ENCODE assay signal across 1 cellular context in the genomic region with DNA sequence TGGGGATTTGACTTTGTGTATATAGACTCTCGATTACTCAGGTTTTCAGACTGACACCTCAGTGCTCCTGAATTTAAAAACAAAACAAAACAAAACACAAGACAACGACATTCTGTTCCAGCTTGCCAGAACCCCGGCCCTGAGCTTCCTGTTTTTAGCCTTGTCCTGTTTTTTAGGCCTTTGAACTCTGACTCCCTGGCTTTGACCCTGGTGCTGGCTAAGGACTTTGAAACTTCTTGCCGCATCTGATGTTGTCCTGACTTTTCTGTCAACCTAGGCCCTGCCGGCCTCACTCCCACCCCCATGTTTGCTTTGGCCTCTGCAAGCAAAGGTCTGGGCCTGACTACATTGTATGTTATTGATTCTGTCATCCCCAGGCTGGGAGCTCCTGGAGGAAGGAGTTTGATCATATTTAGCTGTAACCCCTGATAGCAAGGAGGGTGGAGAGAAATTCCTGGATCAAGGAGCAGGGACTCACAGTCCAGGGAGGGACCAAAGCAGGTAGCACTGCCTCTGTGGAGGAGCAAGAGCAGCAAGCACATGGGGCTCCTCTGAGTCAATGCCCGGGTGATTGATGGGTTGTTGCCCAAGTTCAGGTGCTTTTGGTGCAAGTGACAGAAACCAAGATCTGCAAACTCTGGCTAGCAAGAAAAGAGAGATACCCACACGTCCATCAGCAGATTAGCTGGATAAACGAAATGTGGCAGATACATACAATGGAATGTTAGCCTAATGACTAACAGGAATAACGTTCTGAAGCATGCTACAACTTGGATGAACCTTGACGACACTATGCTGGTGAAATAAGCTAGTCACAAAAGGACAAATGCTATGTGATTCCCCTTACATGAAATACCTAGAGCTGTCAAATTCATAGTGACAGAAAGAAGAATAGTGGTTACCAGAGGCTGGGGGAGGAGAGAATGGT.
A peak's percentile ranks its signal among the peaks of the same experiment; 100 is the strongest.
TF ChIP-seq lines count a peak whose summit lies in the region.

No MANE protein-coding gene starts in this region.

TF ChIP-seq in HepG2, 621 proteins besides CTCF, POLR2A, EP300 and RAD21 (continued from another document and continues in another):
- TF ChIP-seq UBTF (CRISPR knock-in tag; IDR thresholded peaks at IDR 0.05) (peak; percentile 39; the same call in 1 of the 2 replicates), FOXO1 (CRISPR knock-in tag; IDR thresholded peaks at IDR 0.05) (peak; percentile 100), PHF5A (CRISPR knock-in tag; IDR thresholded peaks at IDR 0.05; ENCODE audit: low read depth, unreplicated experiment) (peak; percentile 86), NR2F1 (CRISPR knock-in tag; IDR thresholded peaks at IDR 0.05) (peak; percentile 97), PHF20 (CRISPR knock-in tag; IDR thresholded peaks at IDR 0.05) (no peak), MTA3 (CRISPR knock-in tag; IDR thresholded peaks at IDR 0.05) (no peak), MTA1 (CRISPR knock-in tag; IDR thresholded peaks at IDR 0.05; ENCODE audit: borderline replicate concordance) (peak; percentile 97), SSRP1 (CRISPR knock-in tag; IDR thresholded peaks at IDR 0.05) (no peak), CREB1 (IDR thresholded peaks at IDR 0.05) (0 out of 2 replicates have a peak, but pooled peaks have one; percentile 18), CREB1 (CRISPR knock-in tag; IDR thresholded peaks at IDR 0.05) (no peak; the same call in none of the 2 replicates), HOXD1 (CRISPR knock-in tag; IDR thresholded peaks at IDR 0.05) (peak; percentile 94), ZNF75D (CRISPR knock-in tag; IDR thresholded peaks at IDR 0.05; ENCODE audit: borderline replicate concordance) (no peak), ZNF614 (CRISPR knock-in tag; IDR thresholded peaks at IDR 0.05; ENCODE audit: borderline replicate concordance) (peak; percentile 88), ZFP36 (IDR thresholded peaks at IDR 0.05; ENCODE audit: borderline replicate concordance, low read depth, low read length, partially characterized antibody) (no peak), ARID5B (CRISPR knock-in tag; IDR thresholded peaks at IDR 0.05) (peak; percentile 98), RELA (CRISPR knock-in tag; IDR thresholded peaks at IDR 0.05) (no peak), ZNF703 (CRISPR knock-in tag; IDR thresholded peaks at IDR 0.05; ENCODE audit: borderline replicate concordance) (peak; percentile 72), MXI1 (IDR thresholded peaks at IDR 0.05; ENCODE audit: borderline replicate concordance, low read depth, low read length) (peak; percentile 66; the same call in 1 of the 3 replicates), ZNF431 (CRISPR knock-in tag; IDR thresholded peaks at IDR 0.05; ENCODE audit: borderline replicate concordance, low read depth) (no peak; the same call in 1 of the 2 replicates), ZNF225 (CRISPR knock-in tag; IDR thresholded peaks at IDR 0.05) (no peak), RERE (CRISPR knock-in tag; IDR thresholded peaks at IDR 0.05; ENCODE audit: low read depth) (peak; percentile 96), ZBTB3 (CRISPR knock-in tag; IDR thresholded peaks at IDR 0.05; ENCODE audit: borderline replicate concordance, low read depth) (no peak), TARDBP (CRISPR knock-in tag; IDR thresholded peaks at IDR 0.05) (peak; percentile 99), ZFP36L1 (CRISPR knock-in tag; IDR thresholded peaks at IDR 0.05) (peak; percentile 8; the same call in 1 of the 2 replicates), IKZF1 (IDR thresholded peaks at IDR 0.05) (no peak), NONO (IDR thresholded peaks at IDR 0.05) (no peak), NONO (CRISPR knock-in tag; conservative IDR thresholded peaks at IDR 0.05) (peak; percentile 93), ZNF552 (CRISPR knock-in tag; IDR thresholded peaks at IDR 0.05; ENCODE audit: borderline replicate concordance) (0 out of 2 replicates have a peak, but pooled peaks have one; percentile 67), ESRRA (CRISPR knock-in tag; IDR thresholded peaks at IDR 0.05; ENCODE audit: low read depth) (peak; percentile 98), ZNF781 (CRISPR knock-in tag; IDR thresholded peaks at IDR 0.05; ENCODE audit: borderline replicate concordance, not compliant biosample characterization) (peak; percentile 57), MAF1 (CRISPR knock-in tag; IDR thresholded peaks at IDR 0.05; ENCODE audit: borderline replicate concordance) (no peak), BHLHE40 (IDR thresholded peaks at IDR 0.05; ENCODE audit: low read length) (peak; percentile 20; the same call in 1 of the 2 replicates), PCBP2 (optimal IDR thresholded peaks at IDR 0.05; ENCODE audit: low read depth, low read length, poor library complexity, severe bottlenecking) (no peak), CC2D1A (CRISPR knock-in tag; IDR thresholded peaks at IDR 0.05) (no peak), ZBTB8A (CRISPR knock-in tag; IDR thresholded peaks at IDR 0.05; ENCODE audit: borderline replicate concordance, low read depth) (no peak), MEIS1 (CRISPR knock-in tag; IDR thresholded peaks at IDR 0.05; ENCODE audit: borderline replicate concordance) (peak; percentile 61; the same call in 1 of the 2 replicates), KDM6A (CRISPR knock-in tag; IDR thresholded peaks at IDR 0.05; ENCODE audit: low read depth) (peak; percentile 100), GTF2F1 (IDR thresholded peaks at IDR 0.05; ENCODE audit: low read length) (no peak), ZNF550 (CRISPR knock-in tag; IDR thresholded peaks at IDR 0.05; ENCODE audit: borderline replicate concordance) (no peak), SNAPC2 (CRISPR knock-in tag; IDR thresholded peaks at IDR 0.05) (peak; percentile 51)
- TF ChIP-seq, protein P1, sequence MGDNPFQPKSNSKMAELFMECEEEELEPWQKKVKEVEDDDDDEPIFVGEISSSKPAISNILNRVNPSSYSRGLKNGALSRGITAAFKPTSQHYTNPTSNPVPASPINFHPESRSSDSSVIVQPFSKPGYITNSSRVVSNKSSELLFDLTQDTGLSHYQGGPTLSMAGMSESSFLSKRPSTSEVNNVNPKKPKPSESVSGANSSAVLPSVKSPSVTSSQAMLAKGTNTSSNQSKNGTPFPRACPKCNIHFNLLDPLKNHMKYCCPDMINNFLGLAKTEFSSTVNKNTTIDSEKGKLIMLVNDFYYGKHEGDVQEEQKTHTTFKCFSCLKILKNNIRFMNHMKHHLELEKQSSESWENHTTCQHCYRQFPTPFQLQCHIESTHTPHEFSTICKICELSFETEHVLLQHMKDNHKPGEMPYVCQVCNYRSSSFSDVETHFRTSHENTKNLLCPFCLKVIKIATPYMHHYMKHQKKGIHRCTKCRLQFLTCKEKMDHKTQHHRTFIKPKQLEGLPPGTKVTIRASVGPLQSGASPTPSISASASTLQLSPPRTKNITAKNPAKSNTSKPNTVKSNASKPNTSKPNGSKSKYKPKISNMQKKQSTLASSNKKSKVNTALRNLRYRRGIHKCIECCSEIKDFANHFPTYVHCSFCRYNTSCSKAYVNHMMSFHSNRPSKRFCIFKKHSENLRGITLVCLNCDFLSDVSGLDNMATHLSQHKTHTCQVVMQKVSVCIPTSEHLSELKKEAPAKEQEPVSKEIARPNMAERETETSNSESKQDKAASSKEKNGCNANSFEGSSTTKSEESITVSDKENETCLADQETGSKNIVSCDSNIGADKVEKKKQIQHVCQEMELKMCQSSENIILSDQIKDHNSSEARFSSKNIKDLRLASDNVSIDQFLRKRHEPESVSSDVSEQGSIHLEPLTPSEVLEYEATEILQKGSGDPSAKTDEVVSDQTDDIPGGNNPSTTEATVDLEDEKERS (CRISPR knock-in tag; IDR thresholded peaks at IDR 0.05) = no peak; the same call in 1 of the 2 replicates
